ENCODE assay signal across 1 cellular context in the genomic region with DNA sequence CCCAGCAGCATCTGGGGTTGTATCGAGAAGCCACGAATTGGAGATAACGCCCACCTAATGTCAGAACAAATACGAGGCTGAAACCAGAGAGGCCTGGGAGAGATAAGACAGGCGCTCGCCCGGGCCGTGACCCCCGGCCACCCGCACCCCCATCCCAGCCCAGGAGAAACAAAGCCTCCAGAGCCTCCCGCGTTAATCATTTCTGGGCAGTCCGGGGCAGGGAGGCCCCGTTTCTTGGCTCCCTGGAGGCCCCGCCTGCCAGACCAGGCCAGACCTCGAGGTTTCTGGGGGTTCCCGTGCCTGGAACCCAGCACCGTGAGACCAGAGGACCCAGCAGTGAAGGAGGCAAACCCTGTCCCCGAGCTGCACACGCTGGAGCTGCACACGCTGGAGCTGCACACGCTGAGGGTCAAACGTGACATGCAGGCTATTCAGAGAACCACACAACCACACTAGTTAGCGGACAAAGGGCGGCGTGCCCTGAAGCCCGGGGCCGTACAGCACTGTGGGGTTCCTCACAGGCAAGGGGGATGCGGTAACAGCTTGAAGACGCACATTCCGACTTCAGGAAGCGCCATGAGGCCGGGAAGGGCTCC.
A peak's percentile ranks its signal among the peaks of the same experiment; 100 is the strongest.
TF ChIP-seq lines count a peak whose summit lies in the region.

No MANE protein-coding gene starts in this region.

TF ChIP-seq in HepG2, 621 proteins besides CTCF, POLR2A, EP300 and RAD21 (continued from another document):
- 0 out of 2 replicates have a peak, but pooled peaks have one; percentile 40 for TF ChIP-seq NFIB (CRISPR knock-in tag; IDR thresholded peaks at IDR 0.05; ENCODE audit: borderline replicate concordance)
- TF ChIP-seq CAMTA2 (CRISPR knock-in tag; IDR thresholded peaks at IDR 0.05; ENCODE audit: borderline replicate concordance): no peak
- no peak for TF ChIP-seq DBP (CRISPR knock-in tag; IDR thresholded peaks at IDR 0.05; ENCODE audit: not compliant biosample characterization)
- TF ChIP-seq, protein P1, sequence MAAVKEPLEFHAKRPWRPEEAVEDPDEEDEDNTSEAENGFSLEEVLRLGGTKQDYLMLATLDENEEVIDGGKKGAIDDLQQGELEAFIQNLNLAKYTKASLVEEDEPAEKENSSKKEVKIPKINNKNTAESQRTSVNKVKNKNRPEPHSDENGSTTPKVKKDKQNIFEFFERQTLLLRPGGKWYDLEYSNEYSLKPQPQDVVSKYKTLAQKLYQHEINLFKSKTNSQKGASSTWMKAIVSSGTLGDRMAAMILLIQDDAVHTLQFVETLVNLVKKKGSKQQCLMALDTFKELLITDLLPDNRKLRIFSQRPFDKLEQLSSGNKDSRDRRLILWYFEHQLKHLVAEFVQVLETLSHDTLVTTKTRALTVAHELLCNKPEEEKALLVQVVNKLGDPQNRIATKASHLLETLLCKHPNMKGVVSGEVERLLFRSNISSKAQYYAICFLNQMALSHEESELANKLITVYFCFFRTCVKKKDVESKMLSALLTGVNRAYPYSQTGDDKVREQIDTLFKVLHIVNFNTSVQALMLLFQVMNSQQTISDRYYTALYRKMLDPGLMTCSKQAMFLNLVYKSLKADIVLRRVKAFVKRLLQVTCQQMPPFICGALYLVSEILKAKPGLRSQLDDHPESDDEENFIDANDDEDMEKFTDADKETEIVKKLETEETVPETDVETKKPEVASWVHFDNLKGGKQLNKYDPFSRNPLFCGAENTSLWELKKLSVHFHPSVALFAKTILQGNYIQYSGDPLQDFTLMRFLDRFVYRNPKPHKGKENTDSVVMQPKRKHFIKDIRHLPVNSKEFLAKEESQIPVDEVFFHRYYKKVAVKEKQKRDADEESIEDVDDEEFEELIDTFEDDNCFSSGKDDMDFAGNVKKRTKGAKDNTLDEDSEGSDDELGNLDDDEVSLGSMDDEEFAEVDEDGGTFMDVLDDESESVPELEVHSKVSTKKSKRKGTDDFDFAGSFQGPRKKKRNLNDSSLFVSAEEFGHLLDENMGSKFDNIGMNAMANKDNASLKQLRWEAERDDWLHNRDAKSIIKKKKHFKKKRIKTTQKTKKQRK (IDR thresholded peaks at IDR 0.05; ENCODE audit: low read length): no peak
- TF ChIP-seq PRPF4 (IDR thresholded peaks at IDR 0.05; ENCODE audit: low read depth, low read length, poor library complexity, severe bottlenecking): no peak
- TF ChIP-seq HNRNPLL (IDR thresholded peaks at IDR 0.05; ENCODE audit: low read depth, low read length, poor library complexity, severe bottlenecking): peak; percentile 15
- TF ChIP-seq ZNF441 (CRISPR knock-in tag; IDR thresholded peaks at IDR 0.05; ENCODE audit: borderline replicate concordance): no peak
- TF ChIP-seq ZNF784 (CRISPR knock-in tag; IDR thresholded peaks at IDR 0.05; ENCODE audit: borderline replicate concordance): no peak
